Comparison of ENCODE assay signal across 14 cellular contexts in the genomic region with DNA sequence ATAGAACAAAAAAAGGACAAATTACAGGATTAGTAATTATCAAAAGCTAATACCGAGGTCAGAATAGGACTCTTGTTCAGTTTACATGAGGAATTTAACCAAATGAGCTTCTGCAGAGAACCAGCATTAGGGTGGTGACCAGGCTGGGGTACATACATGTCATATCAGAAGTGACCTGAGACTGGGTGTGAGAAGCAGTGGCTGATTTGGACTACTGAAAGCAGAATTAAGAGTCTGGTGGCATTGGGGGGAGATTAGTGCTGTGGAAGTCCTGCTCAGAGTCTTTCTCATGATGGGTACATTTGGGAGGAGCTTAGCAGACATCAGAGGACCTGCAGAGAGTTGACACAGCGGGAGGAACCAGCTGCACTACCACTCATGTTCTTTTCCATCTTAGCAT. TPM values are rescaled to one million over a fixed set of nuclear protein-coding genes. Genes with fewer than 3 reads are reported as not detected.
A peak's percentile ranks its signal among the peaks of the same experiment; 100 is the strongest.
DNase-seq lines count a peak whose midpoint lies in the region; ATAC-seq and TF ChIP-seq lines count a peak whose summit lies in the region.
"Had no signal": no experiment of that assay in that cellular context is flagged by ENCODE, and none has a peak within 500 bp of the region (broad histone marks: within the 10 kb centered on the region; RNA-seq: fewer than 3 reads in every experiment).

No MANE protein-coding gene starts in this region.

- H2AFZ ChIP-seq in OCI-LY1 (ENCODE audit: low read length): no peak overlapping the region

- peaks cover 59% of the 10 kb centered on the region for H3K4me1 Mint-ChIP-seq in activated naive CD4-positive, alpha-beta T cell treated with anti-CD3 and anti-CD28 coated beads, Interleukin-2, amount 50 U/mL, for 24 hours
- H3K4me1 Mint-ChIP-seq in activated naive CD4-positive, alpha-beta T cell treated with anti-CD3 and anti-CD28 coated beads for 36 hours (ENCODE audit: low read depth): peaks cover 65% of the 10 kb centered on the region
- H3K4me1 Mint-ChIP-seq in stimulated activated naive B cell treated with anti-CD40 and anti-IgM and Interleukin-4, amounts not matched to agents 10 μg/mL and 1 μg/mL and 100 μg/mL, for 72 hours: peaks cover 37 to 72% of the 10 kb centered on the region in 2 donors

- no peaks in the 10 kb centered on the region for H3F3A ChIP-seq in OCI-LY1 (ENCODE audit: insufficient read depth, low read length)

- intact Hi-C loops in activated naive CD4-positive, alpha-beta T cell treated with anti-CD3 and anti-CD28 coated beads for 36 hours (cut with micrococcal nuclease): no loop called here

- H3K27me3 Mint-ChIP-seq in activated naive CD4-positive, alpha-beta T cell treated with anti-CD3 and anti-CD28 coated beads, Interleukin-2, amount 50 U/mL, for 24 hours: no peaks in the 10 kb centered on the region
- H3K27me3 Mint-ChIP-seq in activated naive CD4-positive, alpha-beta T cell treated with anti-CD3 and anti-CD28 coated beads for 36 hours (ENCODE audit: low read depth): no peaks in the 10 kb centered on the region
- H3K27me3 Mint-ChIP-seq in stimulated activated naive B cell treated with anti-CD40 and anti-IgM and Interleukin-4, amounts not matched to agents 10 μg/mL and 1 μg/mL and 100 μg/mL, for 72 hours: no peaks in the 10 kb centered on the region
- H3K27me3 Mint-ChIP-seq: activated naive CD8-positive, alpha-beta T cell treated with anti-CD3 and anti-CD28 coated beads, Interleukin-2, amount 10 ng/mL, durations not matched to agents 7 days and 5 days had no signal

- peak overlapping the region; percentile 42; the same call in 1 of the 2 replicates for H3K4me2 ChIP-seq in OCI-LY1 (ENCODE audit: low read length)

- H3K27me3 ChIP-seq in OCI-LY1 (ENCODE audit: insufficient read depth, low read length): no peaks in the 10 kb centered on the region
- H3K27me3 ChIP-seq: heart right ventricle had no signal

- no peak for TF ChIP-seq CTCF in OCI-LY1 (IDR thresholded peaks at IDR 0.05; ENCODE audit: low read length)

- H3K4me1 ChIP-seq in OCI-LY1 (ENCODE audit: insufficient read depth, low read length, severe bottlenecking): peaks cover 25% of the 10 kb centered on the region
- H3K4me1 ChIP-seq: psoas muscle had no signal

- H3K9me3 Mint-ChIP-seq in activated naive CD4-positive, alpha-beta T cell treated with anti-CD3 and anti-CD28 coated beads, Interleukin-2, amount 50 U/mL, for 24 hours: no peaks in the 10 kb centered on the region
- peaks cover 2% of the 10 kb centered on the region for H3K9me3 Mint-ChIP-seq in activated naive CD4-positive, alpha-beta T cell treated with anti-CD3 and anti-CD28 coated beads for 36 hours
- peaks cover 2 to 3% of the 10 kb centered on the region in 2 donors for H3K9me3 Mint-ChIP-seq in stimulated activated naive B cell treated with anti-CD40 and anti-IgM and Interleukin-4, amounts not matched to agents 10 μg/mL and 1 μg/mL and 100 μg/mL, for 72 hours
- H3K9me3 Mint-ChIP-seq: activated naive CD8-positive, alpha-beta T cell treated with anti-CD3 and anti-CD28 coated beads, Interleukin-2, amount 10 ng/mL, durations not matched to agents 7 days and 5 days had no signal

- H3K4me3 Mint-ChIP-seq in activated naive CD4-positive, alpha-beta T cell treated with anti-CD3 and anti-CD28 coated beads, Interleukin-2, amount 50 U/mL, for 24 hours: no peak overlapping the region
- H3K4me3 Mint-ChIP-seq in activated naive CD4-positive, alpha-beta T cell treated with anti-CD3 and anti-CD28 coated beads for 36 hours: no peak overlapping the region
- peak overlapping the region in 1 of 2 donors; percentile 8 for H3K4me3 Mint-ChIP-seq in stimulated activated naive B cell treated with anti-CD40 and anti-IgM and Interleukin-4, amounts not matched to agents 10 μg/mL and 1 μg/mL and 100 μg/mL, for 72 hours
- H3K4me3 Mint-ChIP-seq: activated naive CD8-positive, alpha-beta T cell treated with anti-CD3 and anti-CD28 coated beads, Interleukin-2, amount 10 ng/mL, durations not matched to agents 7 days and 5 days had no signal

- CTCF ChIA-PET in activated naive CD4-positive, alpha-beta T cell treated with anti-CD3 and anti-CD28 coated beads for 36 hours (lab: Charles Lee): no interaction called here

- H3K27ac Mint-ChIP-seq in activated naive CD4-positive, alpha-beta T cell treated with anti-CD3 and anti-CD28 coated beads, Interleukin-2, amount 50 U/mL, for 24 hours: peak overlapping the region; percentile 47
- H3K27ac Mint-ChIP-seq in activated naive CD4-positive, alpha-beta T cell treated with anti-CD3 and anti-CD28 coated beads for 36 hours: no peak overlapping the region
- peak overlapping the region; percentile 15 for H3K27ac Mint-ChIP-seq in stimulated activated naive B cell treated with anti-CD40 and anti-IgM and Interleukin-4, amounts not matched to agents 10 μg/mL and 1 μg/mL and 100 μg/mL, for 72 hours
- H3K27ac Mint-ChIP-seq: activated naive CD8-positive, alpha-beta T cell treated with anti-CD3 and anti-CD28 coated beads, Interleukin-2, amount 10 ng/mL, durations not matched to agents 7 days and 5 days had no signal

- H3K27ac ChIP-seq in OCI-LY1 (ENCODE audit: low read depth, low read length, poor library complexity, severe bottlenecking): peak overlapping the region; percentile 34
- H3K27ac ChIP-seq: heart right ventricle, psoas muscle had no signal

- H3K9ac ChIP-seq in OCI-LY1 (ENCODE audit: low read length): no peak overlapping the region

- no peaks in the 10 kb centered on the region for H3K9me3 ChIP-seq in OCI-LY1 (ENCODE audit: low read length)
- H3K9me3 ChIP-seq: psoas muscle had no signal

- H3K79me2 ChIP-seq in OCI-LY1 (ENCODE audit: insufficient read depth, low read length): peaks cover 14% of the 10 kb centered on the region

- ATAC-seq in GM21737 (IDR thresholded peaks at IDR 0.05; ENCODE audit: unreplicated experiment) (peak; percentile 41), HG02981 (IDR thresholded peaks at IDR 0.05; ENCODE audit: unreplicated experiment) (no peak)
- peak; percentile 77 to 79 for ATAC-seq in stimulated activated naive B cell treated with anti-CD40 and anti-IgM and Interleukin-4, amounts not matched to agents 10 μg/mL and 1 μg/mL and 100 μg/mL, for 72 hours (replicated peaks)
- ATAC-seq: heart right ventricle, Panc1, psoas muscle had no signal

- H3K36me3 ChIP-seq in OCI-LY1 (ENCODE audit: insufficient read depth, low read length): peaks cover under 1% of the 10 kb centered on the region; the same call in 1 of the 2 replicates

- no peak overlapping the region for H3K4me3 ChIP-seq in OCI-LY1 (ENCODE audit: low read depth, low read length, poor library complexity, severe bottlenecking)
- H3K4me3 ChIP-seq: heart right ventricle, psoas muscle had no signal

- H3K9me2 ChIP-seq in OCI-LY1 (ENCODE audit: low read depth, low read length): no peaks in the 10 kb centered on the region

- no peak for DNase-seq in activated naive CD4-positive, alpha-beta T cell treated with anti-CD3 and anti-CD28 coated beads for 36 hours
- no peak for DNase-seq in stimulated activated naive B cell treated with anti-CD40 and anti-IgM and Interleukin-4, amounts not matched to agents 10 μg/mL and 1 μg/mL and 100 μg/mL, for 72 hours
- DNase-seq in HuH-7.5 (ENCODE audit: low spot score): no peak
- no peak for DNase-seq in AG20443 (ENCODE audit: low spot score)
- DNase-seq: activated naive CD8-positive, alpha-beta T cell treated with anti-CD3 and anti-CD28 coated beads, Interleukin-2, amount 10 ng/mL, durations not matched to agents 7 days and 5 days; DMS153; heart right ventricle; NCI-H2171 treated with DMSO at 0.1 percent for 48 hours; psoas muscle had no signal

- H3K36me3 Mint-ChIP-seq in activated naive CD4-positive, alpha-beta T cell treated with anti-CD3 and anti-CD28 coated beads, Interleukin-2, amount 50 U/mL, for 24 hours: peaks cover 5% of the 10 kb centered on the region
- peaks cover 31% of the 10 kb centered on the region for H3K36me3 Mint-ChIP-seq in activated naive CD4-positive, alpha-beta T cell treated with anti-CD3 and anti-CD28 coated beads for 36 hours (ENCODE audit: low read depth)
- H3K36me3 Mint-ChIP-seq in stimulated activated naive B cell treated with anti-CD40 and anti-IgM and Interleukin-4, amounts not matched to agents 10 μg/mL and 1 μg/mL and 100 μg/mL, for 72 hours: peaks cover 16 to 40% of the 10 kb centered on the region in 2 donors

- H4K20me1 ChIP-seq in OCI-LY1 (ENCODE audit: insufficient read depth, low read length): no peaks in the 10 kb centered on the region

RNA-seq across cellular contexts. Expression of a gene that starts 21.7 kb away (rescaled TPM):
- 10 to 100 TPM; 74.4 to 76.8 TPM for total RNA-seq in activated naive CD4-positive, alpha-beta T cell treated with anti-CD3 and anti-CD28 coated beads for 36 hours
